Comparison of ENCODE assay signal across 18 cellular contexts in the genomic region with DNA sequence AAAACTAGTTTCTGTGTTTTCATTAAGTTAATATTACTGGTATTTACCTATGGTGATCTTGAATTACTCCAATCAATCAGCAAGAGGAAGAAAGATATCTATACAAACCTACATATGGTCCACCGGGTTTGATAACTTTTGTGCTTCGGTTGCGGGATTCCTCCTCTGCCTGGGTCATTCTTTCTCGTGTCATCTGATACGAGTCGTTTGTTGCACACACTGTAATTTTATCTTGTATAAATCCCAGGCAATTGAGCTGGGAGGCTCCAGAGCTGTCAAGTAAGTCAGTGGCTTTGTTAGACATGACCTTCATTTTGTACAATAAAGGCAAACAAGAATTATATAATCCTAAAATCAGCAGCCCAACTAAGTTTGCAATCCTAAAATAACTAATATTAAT. TPM values are rescaled to one million over a fixed set of nuclear protein-coding genes. Genes with fewer than 3 reads are reported as not detected.
A peak's percentile ranks its signal among the peaks of the same experiment; 100 is the strongest.
DNase-seq lines count a peak whose midpoint lies in the region; TF ChIP-seq lines count a peak whose summit lies in the region.
"Had no signal": no experiment of that assay in that cellular context is flagged by ENCODE, and none has a peak within 500 bp of the region (broad histone marks: within the 10 kb centered on the region; RNA-seq: fewer than 3 reads in every experiment).

No MANE protein-coding gene starts in this region.

- H2BK120ac ChIP-seq in H9 (ENCODE audit: low read depth, low read length, poor library complexity, severe bottlenecking), result no peak overlapping the region

- no peaks in the 10 kb centered on the region for H4K20me1 ChIP-seq in H9 (ENCODE audit: control insufficient read depth, insufficient read depth, insufficient read length)

- intact Hi-C loops in A673 (cut with micrococcal nuclease; ENCODE audit: unreplicated experiment), result no loop called here

- H4K5ac ChIP-seq in H9 (ENCODE audit: insufficient read length, low read depth, low read length), result no peak overlapping the region

- H3K9ac ChIP-seq in H9 (ENCODE audit: extremely low read depth, insufficient read length, low read length), result no peak overlapping the region

- no peak overlapping the region for H2AK5ac ChIP-seq in H9 (ENCODE audit: insufficient read length, low read length)

- H3K79me2 ChIP-seq in H9 (ENCODE audit: insufficient read depth, low read length), result no peaks in the 10 kb centered on the region

- no peak overlapping the region for H2AFZ ChIP-seq in H9 (ENCODE audit: low read length)
- H2AFZ ChIP-seq: PC-9 had no signal

- H3K9me3 ChIP-seq in H9 (ENCODE audit: control insufficient read depth, low read depth, low read length), result no peaks in the 10 kb centered on the region
- no peaks in the 10 kb centered on the region for H3K9me3 ChIP-seq in A673 (ENCODE audit: low read depth, low read length, poor library complexity, severe bottlenecking)
- H3K9me3 ChIP-seq: SJSA1 had no signal

- WGBS in H9 (ENCODE audit: extremely low coverage, insufficient read length, low lambda C conversion rate), result no CpG with 5 or more reads among the region's 6 CpGs

- POLR2A ChIA-PET in HEK293T (lab: Yijun Ruan, JAX) (no interaction called here), A673 (lab: Charles Lee; ENCODE audit: low non-redundant PET) (interaction anchor here (0.6 kb wide), 1 partner anchor 300 kb away, joined by 5 read pairs; no protein-coding TSS in a partner anchor)

- H2BK20ac ChIP-seq in H9 (ENCODE audit: low read depth, low read length, poor library complexity, severe bottlenecking), result no peak overlapping the region

- no TSS peak for BruUV-seq in A673 (replicated peaks; lab: Mats Ljungman, UMichigan)

- no peak overlapping the region for H2BK15ac ChIP-seq in H9 (ENCODE audit: low read depth, low read length)

- H3K36me3 Mint-ChIP-seq in osteocyte (ENCODE audit: unreplicated experiment) (peaks cover 43% of the 10 kb centered on the region), H9 (ENCODE audit: insufficient read depth in 1 of 3, low read depth in 3 of 3) (peaks cover 0 to 3% (median 0%) of the 10 kb centered on the region in 3 experiments; a peak in 1 of 7 replicates)

- peaks cover 23% of the 10 kb centered on the region for H3K4me1 Mint-ChIP-seq in osteocyte (ENCODE audit: unreplicated experiment)
- H3K4me1 Mint-ChIP-seq in H9, result peaks cover 32 to 44% of the 10 kb centered on the region in 2 experiments

- H3K4me1 ChIP-seq in H9 (ENCODE audit: insufficient read depth, low read length), result no peaks in the 10 kb centered on the region; the same call in 1 of the 2 replicates
- H3K4me1 ChIP-seq in A673 (ENCODE audit: insufficient read depth, low read length, poor library complexity, severe bottlenecking), result no peaks in the 10 kb centered on the region

- no peak overlapping the region for H3K4me2 ChIP-seq in H9 (ENCODE audit: insufficient read depth, insufficient read length, low read length)
- H3K4me2 ChIP-seq: PC-9 had no signal

- no peak overlapping the region for H3K56ac ChIP-seq in H9 (ENCODE audit: insufficient read length, low read depth, low read length)

- H3T11ph ChIP-seq in H9 (ENCODE audit: low read length), result no peak overlapping the region

- TF ChIP-seq CTCF in osteocyte (IDR thresholded peaks at IDR 0.05), result no peak
- no peak for TF ChIP-seq CTCF in H9 (conservative IDR thresholded peaks at IDR 0.05)
- no peak for TF ChIP-seq CTCF in A673 (conservative IDR thresholded peaks at IDR 0.05; ENCODE audit: low read depth, low read length)

- no peak overlapping the region for H2BK12ac ChIP-seq in H9 (ENCODE audit: insufficient read length, low read depth, low read length)

- no peaks in the 10 kb centered on the region for H3K36me3 ChIP-seq in A673 (ENCODE audit: insufficient read depth, low read length, poor library complexity, severe bottlenecking)

- H3K27ac ChIP-seq in H9 (ENCODE audit: insufficient read length, low read depth, low read length), result no peak overlapping the region
- no peak overlapping the region for H3K27ac ChIP-seq in A673 (ENCODE audit: low read depth, low read length, poor library complexity, severe bottlenecking)
- H3K27ac ChIP-seq: 22Rv1, PC-9, SJSA1 had no signal

- H3K27ac Mint-ChIP-seq in osteocyte (ENCODE audit: unreplicated experiment), result peak overlapping the region; percentile 14
- no peak overlapping the region for H3K27ac Mint-ChIP-seq in H9
- H3K27ac Mint-ChIP-seq: CD8-positive, alpha-beta T cell had no signal

- no peak overlapping the region for H2BK5ac ChIP-seq in H9 (ENCODE audit: insufficient read length, low read length)

- no peak overlapping the region for H3K23ac ChIP-seq in H9 (ENCODE audit: insufficient read length, low read depth, low read length)

- H3K18ac ChIP-seq in H9 (ENCODE audit: insufficient read length, low read depth, low read length), result no peak overlapping the region

- CTCF ChIA-PET in HEK293T (lab: Yijun Ruan, JAX), result interaction anchor here (0.6 kb wide), 1 partner anchor 14 kb away, joined by 4 read pairs; no protein-coding TSS in a partner anchor
- CTCF ChIA-PET in A673 (lab: Charles Lee), result no interaction called here

- no peaks in the 10 kb centered on the region for H3K23me2 ChIP-seq in H9 (ENCODE audit: insufficient read length, low read depth, low read length, poor library complexity, severe bottlenecking)

- H4K8ac ChIP-seq in H9 (replicated peaks; ENCODE audit: insufficient read length, low read depth, low read length), result no peak overlapping the region

- H3K4ac ChIP-seq in H9 (ENCODE audit: low read depth, low read length), result no peak overlapping the region

- H3K4me3 ChIP-seq in A673 (ENCODE audit: low read depth, low read length, poor library complexity, severe bottlenecking), result no peak overlapping the region
- H3K4me3 ChIP-seq: PC-9, SJSA1 had no signal

- H3K27me3 Mint-ChIP-seq in osteocyte (ENCODE audit: unreplicated experiment) (no peaks in the 10 kb centered on the region), H9 (ENCODE audit: low read depth) (no peaks in the 10 kb centered on the region)

- DNase-seq in NCI-H2107 treated with DMSO at 0.1 percent for 48 hours (lab: John Stamatoyannopoulos, UW; ENCODE audit: unreplicated experiment) (peak; percentile 37), NCI-H2107 (lab: John Stamatoyannopoulos, UW) (no peak), HEK293T (ENCODE audit: extremely low spot score) (peak; percentile 19), NCI-H2227 treated with DMSO at 0.1 percent for 48 hours (lab: John Stamatoyannopoulos, UW) (peak; percentile 6), osteocyte (ENCODE audit: extremely low spot score, unreplicated experiment) (no peak), H9 (no peak), CD1c-positive myeloid dendritic cell (ENCODE audit: extremely low spot score) (no peak), A673 (ENCODE audit: low spot score) (no peak)
- DNase-seq: CD8-positive, alpha-beta T cell; HCEC 1CT; KBM-7; NCI-H1048; NCI-H1436 treated with DMSO at 0.1 percent for 48 hours; NCI-H2081 treated with DMSO at 0.1 percent for 48 hours; NCI-H524 treated with DMSO at 0.1 percent for 48 hours; PC-9 had no signal

- no peak overlapping the region for H4K91ac ChIP-seq in H9 (ENCODE audit: insufficient read length, low read depth, low read length)

- H3K4me3 Mint-ChIP-seq in osteocyte (ENCODE audit: unreplicated experiment) (no peak overlapping the region), H9 (no peak overlapping the region)
- H3K4me3 Mint-ChIP-seq: CD8-positive, alpha-beta T cell had no signal

- H3K9me3 Mint-ChIP-seq in osteocyte (ENCODE audit: unreplicated experiment) (no peaks in the 10 kb centered on the region), H9 (no peaks in the 10 kb centered on the region)
- H3K9me3 Mint-ChIP-seq: CD8-positive, alpha-beta T cell had no signal

- H3K27me3 ChIP-seq in H9 (ENCODE audit: insufficient read depth, low read length) (no peaks in the 10 kb centered on the region), A673 (replicated peaks; ENCODE audit: insufficient read depth, low read depth, low read length, poor library complexity) (no peaks in the 10 kb centered on the region)
- H3K27me3 ChIP-seq: SJSA1 had no signal

- H3K14ac ChIP-seq in H9 (ENCODE audit: insufficient read depth, low read length), result no peak overlapping the region

- no peaks in the 10 kb centered on the region for H3K79me1 ChIP-seq in H9 (ENCODE audit: insufficient read depth, low read depth, low read length, poor library complexity, severe bottlenecking)

TF ChIP-seq in HEK293T, 16 proteins besides CTCF, POLR2A, EP300 and RAD21:
- no peak for TF ChIP-seq HDGF (IDR thresholded peaks at IDR 0.05; ENCODE audit: borderline replicate concordance)
- no peak for TF ChIP-seq SP1 (IDR thresholded peaks at IDR 0.05)
- TF ChIP-seq ELF4 (IDR thresholded peaks at IDR 0.05), result no peak
- no peak for TF ChIP-seq LEF1 (IDR thresholded peaks at IDR 0.05; ENCODE audit: borderline replicate concordance)
- TF ChIP-seq L3MBTL2 (conservative IDR thresholded peaks at IDR 0.05), result no peak
- TF ChIP-seq CTBP1 (IDR thresholded peaks at IDR 0.05; ENCODE audit: borderline replicate concordance), result no peak
- no peak for TF ChIP-seq NFRKB (IDR thresholded peaks at IDR 0.05)

RNA-seq across cellular contexts. Expression of a gene that starts 48.0 kb away (rescaled TPM):
- 50.7 and 50.8 TPM in 2 replicates for total RNA-seq in osteocyte
- total RNA-seq in H9 (2021), result 27.5 and 27.7 TPM in 2 replicates
- 7.5 and 12.0 TPM in 2 replicates for total RNA-seq in A673 (2021)

Comparison
In these comparisons a context has a peak if more than half of its experiments do, and no peak if none do; other contexts are left out.
1. DNase-seq: peak in NCI-H2107 treated with DMSO at 0.1 percent for 48 hours (single experiment), HEK293T (single experiment) and NCI-H2227 treated with DMSO at 0.1 percent for 48 hours (single experiment); none in NCI-H2107 (single experiment), osteocyte (single experiment), H9 (single experiment), CD1c-positive myeloid dendritic cell (single experiment) and A673 (single experiment).